In the genomic region with DNA sequence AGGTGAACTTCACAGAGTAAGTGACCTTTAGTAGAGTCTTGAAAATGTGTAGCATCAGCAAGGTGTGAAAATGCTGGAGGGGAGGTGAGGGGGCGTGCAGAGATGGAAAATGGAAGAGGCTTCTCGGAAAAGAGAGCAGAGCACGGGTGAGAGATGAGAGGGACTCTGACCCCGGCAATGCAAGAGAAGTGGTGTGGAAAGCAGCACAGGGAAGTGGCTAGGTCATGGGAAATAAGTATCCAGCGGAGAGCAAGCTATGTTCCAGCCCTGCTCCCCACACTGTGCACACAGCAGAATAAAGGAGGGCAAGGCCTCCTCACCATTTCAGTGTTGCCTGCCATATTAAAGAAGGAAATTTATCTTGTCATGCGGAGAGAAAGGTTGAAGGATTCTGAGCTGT, we compare ENCODE assay signal across 21 cellular contexts.
DNase-seq lines count a peak whose midpoint lies in the region; ATAC-seq, FAIRE-seq and TF ChIP-seq lines count a peak whose summit lies in the region.
"Had no signal": no experiment of that assay in that cellular context is flagged by ENCODE, and none has a peak within 500 bp of the region (broad histone marks: within the 10 kb centered on the region; RNA-seq: fewer than 3 reads in every experiment).

No MANE protein-coding gene starts in this region.

- H3K27me3 ChIP-seq in HepG2 (ENCODE audit: control insufficient read depth in 1 of 2, insufficient read depth in 2 of 2, low read length in 2 of 2) = no peaks in the 10 kb centered on the region
- H3K27me3 ChIP-seq in right lobe of liver = no peaks in the 10 kb centered on the region
- no peaks in the 10 kb centered on the region for H3K27me3 ChIP-seq in fibroblast of lung (ENCODE audit: control insufficient read depth, insufficient read depth, low read length)
- no peaks in the 10 kb centered on the region for H3K27me3 ChIP-seq in neural progenitor cell
- H3K27me3 ChIP-seq in ascending aorta = no peaks in the 10 kb centered on the region
- H3K27me3 ChIP-seq: MG63 had no signal

- no peak overlapping the region for H3K4me3 ChIP-seq in HepG2 (replicated peaks in 1 of 3; ENCODE audit: insufficient read depth in 1 of 3, low read depth in 2 of 3, low read length in 3 of 3)
- no peak overlapping the region for H3K4me3 ChIP-seq in right lobe of liver
- no peak overlapping the region for H3K4me3 ChIP-seq in fibroblast of lung (replicated peaks in 1 of 4; ENCODE audit: control extremely low read depth in 1 of 4, insufficient read depth in 1 of 4, low read depth in 3 of 4, low read length in 4 of 4)
- no peak overlapping the region for H3K4me3 ChIP-seq in neural progenitor cell
- no peak overlapping the region for H3K4me3 ChIP-seq in ascending aorta
- H3K4me3 ChIP-seq: GM23248, MG63 had no signal

- 17% methylated on average over 6 of the region's 6 CpGs for WGBS in HepG2 (ENCODE audit: low lambda C conversion rate)
- WGBS in right lobe of liver (ENCODE audit: insufficient coverage, low coverage, low lambda C conversion rate, missing lambda C conversion rate) = 62% methylated on average over 6 of the region's 6 CpGs

- H4K20me1 ChIP-seq in HepG2 (ENCODE audit: insufficient read depth, low read length) = no peaks in the 10 kb centered on the region
- no peaks in the 10 kb centered on the region for H4K20me1 ChIP-seq in fibroblast of lung (ENCODE audit: control insufficient read depth, extremely low read depth, insufficient read depth, low read length)
- H4K20me1 ChIP-seq in neural progenitor cell (ENCODE audit: low read depth) = no peaks in the 10 kb centered on the region

- H3K36me3 ChIP-seq in HepG2 (replicated peaks in 1 of 2; ENCODE audit: control insufficient read depth in 1 of 2, insufficient read depth in 2 of 2, low read length in 2 of 2) (no peaks in the 10 kb centered on the region), right lobe of liver (no peaks in the 10 kb centered on the region), fibroblast of lung (ENCODE audit: control insufficient read depth, insufficient read depth, low read length) (no peaks in the 10 kb centered on the region), neural progenitor cell (no peaks in the 10 kb centered on the region), ascending aorta (no peaks in the 10 kb centered on the region)
- H3K36me3 ChIP-seq: MG63 had no signal

- H3K27me3 Mint-ChIP-seq in neural progenitor cell (ENCODE audit: insufficient read depth, low read depth) (no peaks in the 10 kb centered on the region), type B pancreatic cell (peaks cover 3% of the 10 kb centered on the region)

- POLR2A ChIA-PET in HepG2 (lab: Yijun Ruan, JAX) = no interaction called here

- CTCF ChIA-PET in HepG2 (lab: Yijun Ruan, JAX; ENCODE audit: low intra/inter-chr PET ratio, low total read pairs) = no interaction called here

- intact Hi-C loops in HepG2 (cut with micrococcal nuclease; ENCODE audit: unreplicated experiment) = no loop called here
- intact Hi-C loops in right lobe of liver (cut with DNase I) = no loop called here
- intact Hi-C loops in ascending aorta (cut with DNase I) = no loop called here

- H3K4me2 ChIP-seq in HepG2 (ENCODE audit: low read depth, low read length) (peak overlapping the region; percentile 19; the same call in 1 of the 2 replicates), fibroblast of lung (ENCODE audit: extremely low read depth, insufficient read depth, low read length) (no peak overlapping the region), neural progenitor cell (no peak overlapping the region)

- no peak overlapping the region for H3K27ac ChIP-seq in HepG2 (ENCODE audit: extremely low read length, insufficient read depth, low read length)
- no peak overlapping the region for H3K27ac ChIP-seq in right lobe of liver
- no peak overlapping the region for H3K27ac ChIP-seq in fibroblast of lung (ENCODE audit: insufficient read depth, low read length)
- no peak overlapping the region for H3K27ac ChIP-seq in neural progenitor cell
- no peak overlapping the region for H3K27ac ChIP-seq in ascending aorta
- H3K27ac ChIP-seq: GM23248, RWPE1 had no signal

- TF ChIP-seq RAD21 in HepG2 (CRISPR knock-in tag; IDR thresholded peaks at IDR 0.05) = no peak

- H3K4me1 ChIP-seq in HepG2 (ENCODE audit: insufficient read depth, low read length) (peaks cover 19% of the 10 kb centered on the region), right lobe of liver (no peaks in the 10 kb centered on the region), fibroblast of lung (ENCODE audit: control insufficient read depth, extremely low read depth, insufficient read depth, low read length) (peaks cover 3% of the 10 kb centered on the region), neural progenitor cell (no peaks in the 10 kb centered on the region), ascending aorta (no peaks in the 10 kb centered on the region)

- in situ Hi-C loops in HepG2 (cut with HindIII; ENCODE audit: extremely low pct_ligation_motif_present, low pct_unique_long_range_greater_than_20kb) = no loop called here

- H3K79me2 ChIP-seq in HepG2 (ENCODE audit: insufficient read depth, low read length) (no peaks in the 10 kb centered on the region), fibroblast of lung (ENCODE audit: control insufficient read depth, insufficient read depth, low read length) (no peaks in the 10 kb centered on the region), neural progenitor cell (ENCODE audit: low read depth) (no peaks in the 10 kb centered on the region)

- ATAC-seq in HepG2 = peak; percentile 73
- ATAC-seq in right lobe of liver = no peak
- ATAC-seq: Panc1 had no signal

- FAIRE-seq in HepG2 (lab: Jason Lieb, UNC) = no peak

- H3K9me3 Mint-ChIP-seq in neural progenitor cell = no peaks in the 10 kb centered on the region
- H3K9me3 Mint-ChIP-seq in type B pancreatic cell = no peaks in the 10 kb centered on the region

- H3F3A ChIP-seq in neural progenitor cell (ENCODE audit: low read depth) = no peaks in the 10 kb centered on the region

- no peaks in the 10 kb centered on the region for H3K36me3 Mint-ChIP-seq in neural progenitor cell
- H3K36me3 Mint-ChIP-seq in type B pancreatic cell = no peaks in the 10 kb centered on the region

- DNase-seq in HepG2 (ENCODE audit: low spot score) = no peak
- DNase-seq in right lobe of liver = no peak
- no peak for DNase-seq in fibroblast of lung (ENCODE audit: low read depth in 2 of 2)
- no peak for DNase-seq in neural progenitor cell (ENCODE audit: low spot score)
- no peak for DNase-seq in type B pancreatic cell (ENCODE audit: extremely low spot score, unreplicated experiment)
- DNase-seq in NCI-H2196 (lab: John Stamatoyannopoulos, UW; ENCODE audit: unreplicated experiment) = no peak
- DNase-seq in ascending aorta (ENCODE audit: low spot score in 2 of 2) = no peak
- DNase-seq in occipital lobe (lab: John Stamatoyannopoulos, UW) = no peak
- DNase-seq: DMS153, DND-41, GM23248, HCEC 1CT, KG1, MG63, NCI-H2029, NCI-H446 treated with DMSO at 0.1 percent for 48 hours, NCI-H526, NCI-H82, SHP77 had no signal

- TF ChIP-seq CTCF in HepG2 (CRISPR knock-in tag; IDR thresholded peaks at IDR 0.05) = no peak
- TF ChIP-seq CTCF in right lobe of liver (IDR thresholded peaks at IDR 0.05) = no peak
- TF ChIP-seq CTCF in fibroblast of lung (conservative IDR thresholded peaks at IDR 0.05 in 1 of 2, IDR thresholded peaks at IDR 0.05 in 1 of 2; ENCODE audit: low read depth in 1 of 2, low read length in 2 of 2) = no peak
- TF ChIP-seq CTCF in neural progenitor cell (IDR thresholded peaks at IDR 0.05) = no peak
- TF ChIP-seq CTCF in type B pancreatic cell (conservative IDR thresholded peaks at IDR 0.05) = no peak
- no peak for TF ChIP-seq CTCF in ascending aorta (IDR thresholded peaks at IDR 0.05)

- H3K9me3 ChIP-seq in HepG2 (ENCODE audit: low read length) (no peaks in the 10 kb centered on the region), right lobe of liver (no peaks in the 10 kb centered on the region), fibroblast of lung (ENCODE audit: control insufficient read depth, insufficient read depth, low read depth, low read length) (no peaks in the 10 kb centered on the region), neural progenitor cell (ENCODE audit: low read depth) (no peaks in the 10 kb centered on the region), ascending aorta (no peaks in the 10 kb centered on the region)
- H3K9me3 ChIP-seq: MG63 had no signal

- BruUV-seq in HepG2 (replicated peaks; lab: Mats Ljungman, UMichigan) = no TSS peak

- no peak for TF ChIP-seq POLR2A in HepG2 (IDR thresholded peaks at IDR 0.05; ENCODE audit: insufficient read depth in 1 of 2, low read depth in 2 of 2, low read length in 2 of 2)
- TF ChIP-seq POLR2A in right lobe of liver (IDR thresholded peaks at IDR 0.05) = no peak

- H3K27ac Mint-ChIP-seq in neural progenitor cell (peak overlapping the region; percentile 1), type B pancreatic cell (peak overlapping the region; percentile 22)

- peaks cover 7% of the 10 kb centered on the region for H3K4me1 Mint-ChIP-seq in neural progenitor cell
- H3K4me1 Mint-ChIP-seq in type B pancreatic cell (ENCODE audit: unreplicated experiment) = peaks cover 8% of the 10 kb centered on the region

- TF ChIP-seq EP300 in HepG2 (IDR thresholded peaks at IDR 0.05; ENCODE audit: low read depth in 2 of 2, low read length in 2 of 2) (no peak), HepG2 (CRISPR knock-in tag; IDR thresholded peaks at IDR 0.05; ENCODE audit: borderline replicate concordance) (no peak)

- no peak overlapping the region for H2AFZ ChIP-seq in HepG2 (ENCODE audit: low read length)
- H2AFZ ChIP-seq in fibroblast of lung (ENCODE audit: low read length) = peak overlapping the region; percentile 20
- peak overlapping the region; percentile 20 for H2AFZ ChIP-seq in neural progenitor cell (replicated peaks)
- H2AFZ ChIP-seq: GM23248 had no signal

- H3K9ac ChIP-seq in HepG2 (ENCODE audit: insufficient read depth, low read depth, low read length) = no peak overlapping the region
- no peak overlapping the region for H3K9ac ChIP-seq in fibroblast of lung (ENCODE audit: insufficient read depth, low read length)
- no peak overlapping the region for H3K9ac ChIP-seq in neural progenitor cell
- H3K9ac ChIP-seq: GM23248 had no signal

- H3K4me3 Mint-ChIP-seq in neural progenitor cell (no peak overlapping the region), type B pancreatic cell (no peak overlapping the region)

TF ChIP-seq in HepG2, 621 proteins besides CTCF, POLR2A, EP300 and RAD21 (continues in another document):
- TF ChIP-seq BCL6 (CRISPR knock-in tag; IDR thresholded peaks at IDR 0.05) = no peak
- no peak for TF ChIP-seq MTF1 (CRISPR knock-in tag; IDR thresholded peaks at IDR 0.05)
- TF ChIP-seq ZNF235 (CRISPR knock-in tag; IDR thresholded peaks at IDR 0.05; ENCODE audit: borderline replicate concordance) = no peak
- no peak for TF ChIP-seq ZNF501 (CRISPR knock-in tag; IDR thresholded peaks at IDR 0.05)
- no peak for TF ChIP-seq CREB1 (IDR thresholded peaks at IDR 0.05)
- no peak for TF ChIP-seq CREB1 (CRISPR knock-in tag; IDR thresholded peaks at IDR 0.05)
- no peak for TF ChIP-seq ZNF263 (CRISPR knock-in tag; IDR thresholded peaks at IDR 0.05)
- no peak for TF ChIP-seq GPN1 (CRISPR knock-in tag; IDR thresholded peaks at IDR 0.05; ENCODE audit: borderline replicate concordance)
- TF ChIP-seq HMGA1 (CRISPR knock-in tag; conservative IDR thresholded peaks at IDR 0.05) = no peak
- TF ChIP-seq ZNF703 (CRISPR knock-in tag; IDR thresholded peaks at IDR 0.05; ENCODE audit: borderline replicate concordance) = no peak
- no peak for TF ChIP-seq ZNF430 (CRISPR knock-in tag; IDR thresholded peaks at IDR 0.05)
